ENCODE assay signal across 9 cellular contexts in the genomic region with DNA sequence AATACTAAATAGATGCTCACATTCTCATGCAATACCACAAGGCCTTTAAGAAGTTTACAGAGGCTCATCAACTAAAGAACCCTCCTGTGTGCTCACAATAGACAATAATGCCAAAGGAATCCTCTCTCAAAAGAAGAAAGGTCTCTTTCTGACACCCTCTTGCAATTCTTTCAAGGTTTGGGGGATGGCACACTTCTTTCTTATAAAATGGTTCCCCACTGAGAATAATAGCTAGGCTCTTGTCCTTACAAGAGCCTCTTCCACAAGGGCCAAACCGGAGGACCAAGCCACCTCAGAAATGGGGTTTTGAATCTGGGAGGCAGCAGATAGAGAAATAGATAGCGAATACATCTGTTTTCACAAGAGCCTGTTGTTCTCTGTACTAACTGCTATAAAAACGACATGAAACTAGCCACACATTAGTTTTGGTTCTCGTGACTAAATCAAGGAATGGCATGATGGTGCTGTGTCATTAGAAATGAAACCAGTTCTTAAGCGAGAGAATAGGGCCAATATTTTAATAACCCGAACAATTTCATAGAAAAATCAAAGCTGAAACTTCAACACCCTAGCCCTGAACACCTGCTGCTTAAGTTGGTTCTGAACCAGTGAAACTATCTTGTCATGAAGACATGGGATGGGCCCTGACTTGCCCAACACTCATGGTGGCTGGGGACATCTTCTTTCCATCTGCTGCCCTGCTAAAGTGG.
DNase-seq lines count a peak whose midpoint lies in the region; ATAC-seq and TF ChIP-seq lines count a peak whose summit lies in the region.
"Had no signal": no experiment of that assay in that cellular context is flagged by ENCODE, and none has a peak within 500 bp of the region (broad histone marks: within the 10 kb centered on the region; RNA-seq: fewer than 3 reads in every experiment).

No MANE protein-coding gene starts in this region.

- H3K27me3 Mint-ChIP-seq in activated naive CD8-positive, alpha-beta T cell treated with anti-CD3 and anti-CD28 coated beads, Interleukin-2, amount 50 U/mL, for 24 hours = no peaks in the 10 kb centered on the region

- H3K27me3 ChIP-seq in sigmoid colon = no peaks in the 10 kb centered on the region

- no peaks in the 10 kb centered on the region for H3K36me3 ChIP-seq in sigmoid colon

- TF ChIP-seq CTCF in sigmoid colon (IDR thresholded peaks at IDR 0.05) = no peak

- intact Hi-C loops in left cardiac atrium (cut with DNase I) (no loop called here), sigmoid colon (cut with DNase I) (no loop called here)

- H3K27ac Mint-ChIP-seq in activated naive CD8-positive, alpha-beta T cell treated with anti-CD3 and anti-CD28 coated beads, Interleukin-2, amount 50 U/mL, for 24 hours = peak overlapping the region; percentile 17

- H3K4me3 Mint-ChIP-seq in activated naive CD8-positive, alpha-beta T cell treated with anti-CD3 and anti-CD28 coated beads, Interleukin-2, amount 50 U/mL, for 24 hours = no peak overlapping the region

- peaks cover 74% of the 10 kb centered on the region for H3K4me1 Mint-ChIP-seq in activated naive CD8-positive, alpha-beta T cell treated with anti-CD3 and anti-CD28 coated beads, Interleukin-2, amount 50 U/mL, for 24 hours

- no peak for TF ChIP-seq POLR2A in sigmoid colon (IDR thresholded peaks at IDR 0.05)

- no peaks in the 10 kb centered on the region for H3K9me3 ChIP-seq in sigmoid colon

- no peak for DNase-seq in activated naive CD8-positive, alpha-beta T cell treated with anti-CD3 and anti-CD28 coated beads, Interleukin-2, amount 50 U/mL, for 24 hours
- DNase-seq in SKM-1 treated with dmso at 0.1 percent for 144 hours (lab: John Stamatoyannopoulos, UW; ENCODE audit: unreplicated experiment) = no peak
- DNase-seq in NCI-H345 (lab: John Stamatoyannopoulos, UW) = no peak
- DNase-seq in left cardiac atrium = no peak
- no peak for DNase-seq in sigmoid colon
- DNase-seq: activated gamma-delta T cell had no signal

- H3K27ac ChIP-seq in sigmoid colon = no peak overlapping the region

- ATAC-seq in GM18867 (IDR thresholded peaks at IDR 0.05; ENCODE audit: unreplicated experiment) = peak; percentile 61
- ATAC-seq in GM21528 (IDR thresholded peaks at IDR 0.05; ENCODE audit: low FRiP score, unreplicated experiment) = peak; percentile 54
- peak; percentile 42 for ATAC-seq in HG03342 (IDR thresholded peaks at IDR 0.05; ENCODE audit: unreplicated experiment)
- no peak for ATAC-seq in activated naive CD8-positive, alpha-beta T cell treated with anti-CD3 and anti-CD28 coated beads, Interleukin-2, amount 50 U/mL, for 24 hours
- ATAC-seq in left cardiac atrium = no peak

- peaks cover 1% of the 10 kb centered on the region for H3K36me3 Mint-ChIP-seq in activated naive CD8-positive, alpha-beta T cell treated with anti-CD3 and anti-CD28 coated beads, Interleukin-2, amount 50 U/mL, for 24 hours (ENCODE audit: low read depth)

- peaks cover 0 to 4% (median 0%) of the 10 kb centered on the region in 4 donors for H3K4me1 ChIP-seq in sigmoid colon

- no peak for TF ChIP-seq EP300 in sigmoid colon (IDR thresholded peaks at IDR 0.05)

- 73 to 85% methylated on average over 6 of the region's 6 CpGs for WGBS in sigmoid colon, 2 donors

- H3K9me3 Mint-ChIP-seq in activated naive CD8-positive, alpha-beta T cell treated with anti-CD3 and anti-CD28 coated beads, Interleukin-2, amount 50 U/mL, for 24 hours = peaks cover 4% of the 10 kb centered on the region

- H3K4me3 ChIP-seq in sigmoid colon = no peak overlapping the region

Comparison
In these comparisons a context has a peak if more than half of its experiments do, and no peak if none do; other contexts are left out.
1. ATAC-seq: peak in GM18867 (single experiment), GM21528 (single experiment) and HG03342 (single experiment); none in activated naive CD8-positive, alpha-beta T cell treated with anti-CD3 and anti-CD28 coated beads, Interleukin-2, amount 50 U/mL, for 24 hours (single experiment) and left cardiac atrium (0 of 2).